In the genomic region with DNA sequence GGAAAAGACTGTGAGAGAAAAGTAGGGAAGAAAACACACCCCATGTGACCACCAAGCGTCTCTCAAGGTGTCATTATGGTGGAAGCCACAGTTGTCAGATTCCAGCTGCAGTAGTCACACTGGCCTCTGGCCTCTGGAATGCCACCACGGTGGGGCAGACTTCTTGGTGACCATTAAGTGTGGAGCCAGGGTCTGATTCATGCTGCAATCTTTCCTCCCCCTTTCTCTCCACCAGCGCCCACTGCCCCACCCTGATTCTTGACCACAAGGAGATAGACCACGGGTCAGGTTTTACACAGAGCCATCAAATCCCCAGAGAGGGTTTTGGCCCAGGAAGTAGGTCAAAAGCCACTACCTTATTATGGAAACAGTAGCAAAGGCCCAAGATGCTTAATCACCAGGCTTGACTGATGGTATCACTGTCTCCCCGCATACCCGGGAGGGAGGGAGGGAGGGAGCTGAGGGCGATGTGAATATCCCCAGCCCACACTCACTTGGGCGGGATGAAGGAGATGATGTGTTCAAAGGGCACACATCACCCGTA, we compare ENCODE assay signal across 11 cellular contexts. TPM values are rescaled to one million over a fixed set of nuclear protein-coding genes. Genes with fewer than 3 reads are reported as not detected.
DNase-seq lines count a peak whose midpoint lies in the region; ATAC-seq and TF ChIP-seq lines count a peak whose summit lies in the region.
"Had no signal": no experiment of that assay in that cellular context is flagged by ENCODE, and none has a peak within 500 bp of the region (broad histone marks: within the 10 kb centered on the region; RNA-seq: fewer than 3 reads in every experiment).

No MANE protein-coding gene starts in this region.

- H3K36me3 Mint-ChIP-seq in Caco-2 (ENCODE audit: insufficient read depth, unreplicated experiment), result no peaks in the 10 kb centered on the region

- no peaks in the 10 kb centered on the region for H3K27me3 ChIP-seq in Caco-2 (replicated peaks; ENCODE audit: control insufficient read depth, insufficient read depth, low read length)

- H3K9me3 ChIP-seq in Caco-2, result no peaks in the 10 kb centered on the region

- H3K4me3 ChIP-seq in Caco-2 (ENCODE audit: low read depth, low read length), result no peak overlapping the region
- no peak overlapping the region for H3K4me3 ChIP-seq in NB4 (ENCODE audit: low read depth, low read length)

- H3K27me3 Mint-ChIP-seq in Caco-2 (ENCODE audit: insufficient read depth, unreplicated experiment), result no peaks in the 10 kb centered on the region

- CTCF ChIA-PET in Caco-2 (lab: Charles Lee), result no interaction called here

- no peak overlapping the region for H3K4me3 Mint-ChIP-seq in Caco-2 (ENCODE audit: unreplicated experiment)

- POLR2A ChIA-PET in Caco-2 (lab: Charles Lee), result no interaction called here

- no peaks in the 10 kb centered on the region for H3K4me1 ChIP-seq in Caco-2

- no peaks in the 10 kb centered on the region for H3K36me3 ChIP-seq in Caco-2 (ENCODE audit: control insufficient read depth, insufficient read depth, low read length)

- ATAC-seq in GM21423 (IDR thresholded peaks at IDR 0.05; ENCODE audit: unreplicated experiment), result no peak
- no peak for ATAC-seq in GM18505 (IDR thresholded peaks at IDR 0.05; ENCODE audit: unreplicated experiment)

- H3K9me3 Mint-ChIP-seq in Caco-2 (ENCODE audit: unreplicated experiment), result peaks cover 7% of the 10 kb centered on the region

- TF ChIP-seq POLR2A in NB4 (IDR thresholded peaks at IDR 0.05; ENCODE audit: extremely low read depth, insufficient read length) (no peak), GM18505 (IDR thresholded peaks at IDR 0.05; ENCODE audit: borderline replicate concordance, extremely low read depth, insufficient read depth, insufficient read length) (no peak)

- no peak for TF ChIP-seq CTCF in Caco-2 (IDR thresholded peaks at IDR 0.05; ENCODE audit: insufficient read depth in 1 of 2, low read depth in 1 of 2, low read length in 1 of 2, severe bottlenecking in 1 of 2, unreplicated experiment in 1 of 2)
- TF ChIP-seq CTCF in NB4 (IDR thresholded peaks at IDR 0.05; ENCODE audit: low read depth, low read length), result no peak

- no peaks in the 10 kb centered on the region for H3K4me1 Mint-ChIP-seq in Caco-2 (ENCODE audit: low read depth, unreplicated experiment)

- intact Hi-C loops in Caco-2 (cut with micrococcal nuclease; ENCODE audit: unreplicated experiment), result no loop called here

- no peak overlapping the region for H3K27ac Mint-ChIP-seq in Caco-2 (ENCODE audit: unreplicated experiment)

- no TSS peak for BruUV-seq in Caco-2 (replicated peaks; lab: Mats Ljungman, UMichigan)

- DNase-seq in Caco-2, result peak; percentile 30 to 73
- peak; percentile 35 for DNase-seq in NB4 (ENCODE audit: low read depth)
- peak; percentile 44 for DNase-seq in cerebellar cortex (ENCODE audit: low spot score)
- DNase-seq in mesenteric fat pad (ENCODE audit: low spot score), result peak; percentile 68
- no peak for DNase-seq in activated CD4-positive, alpha-beta T cell treated with anti-CD3 and anti-CD28 coated beads for 48 hours
- no peak for DNase-seq in NOMO-1 (lab: John Stamatoyannopoulos, UW; ENCODE audit: unreplicated experiment in 2 of 2)
- DNase-seq: activated CD4-positive, alpha-beta T cell treated with anti-CD3 and anti-CD28 coated beads for 4 hours; activated naive CD4-positive, alpha-beta T cell had no signal

RNA-seq across cellular contexts. Expression of a gene that starts 52.7 kb away (rescaled TPM):
- total RNA-seq in Caco-2 (2022) (2.3 and 2.7 TPM in 2 replicates), mesenteric fat pad (not detected)
- total RNA-seq: pulmonary artery endothelial cell had no signal

Comparison
In these comparisons a context has a peak if more than half of its experiments do, and no peak if none do; other contexts are left out.
1. DNase-seq: peak in Caco-2 (2 of 2), NB4 (single experiment), cerebellar cortex (single experiment) and mesenteric fat pad (single experiment); none in activated CD4-positive, alpha-beta T cell treated with anti-CD3 and anti-CD28 coated beads for 48 hours (single experiment) and NOMO-1 (0 of 2).